ENCODE assay signal across 1 cellular context in the genomic region with DNA sequence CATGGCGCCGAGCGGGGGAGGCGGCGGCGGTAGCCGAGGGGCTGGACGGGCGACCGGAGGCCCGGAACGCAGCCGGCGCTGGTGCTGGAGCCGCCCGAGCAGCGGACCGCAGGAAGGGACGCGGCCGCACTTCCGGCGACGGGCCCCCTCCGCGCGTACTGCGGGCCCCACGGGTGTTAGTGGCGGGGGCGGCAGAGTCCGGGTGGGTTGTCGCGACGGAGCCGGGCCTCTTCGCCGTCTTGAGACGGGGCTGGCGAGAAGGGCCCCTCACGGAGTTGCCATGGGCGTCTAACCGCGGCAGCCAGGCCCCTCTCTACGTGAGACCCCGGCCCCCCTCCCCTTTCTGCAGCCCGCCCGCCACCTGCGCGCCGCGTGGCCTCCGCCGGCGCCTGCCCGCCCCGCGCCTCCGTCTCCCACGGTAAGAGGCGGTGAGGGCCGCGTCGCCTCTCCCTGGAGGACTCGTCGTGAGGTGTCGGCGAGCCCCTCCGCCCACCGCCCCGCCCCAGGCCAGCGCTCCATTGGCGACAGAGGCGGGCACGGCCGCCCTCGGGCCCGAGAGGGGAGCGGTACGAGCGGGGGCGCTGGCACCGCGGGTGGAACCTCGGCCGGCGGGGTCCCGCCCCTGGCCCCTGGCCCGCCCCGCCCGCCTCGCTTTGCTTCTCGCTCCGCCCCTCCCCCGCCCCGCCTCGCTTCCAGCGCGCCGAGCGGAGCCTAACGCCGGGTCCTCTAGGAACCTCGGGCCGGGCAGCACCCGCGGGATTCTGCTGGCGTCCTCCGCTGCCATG.
A peak's percentile ranks its signal among the peaks of the same experiment; 100 is the strongest.
TF ChIP-seq lines count a peak whose summit lies in the region.

A gene with protein sequence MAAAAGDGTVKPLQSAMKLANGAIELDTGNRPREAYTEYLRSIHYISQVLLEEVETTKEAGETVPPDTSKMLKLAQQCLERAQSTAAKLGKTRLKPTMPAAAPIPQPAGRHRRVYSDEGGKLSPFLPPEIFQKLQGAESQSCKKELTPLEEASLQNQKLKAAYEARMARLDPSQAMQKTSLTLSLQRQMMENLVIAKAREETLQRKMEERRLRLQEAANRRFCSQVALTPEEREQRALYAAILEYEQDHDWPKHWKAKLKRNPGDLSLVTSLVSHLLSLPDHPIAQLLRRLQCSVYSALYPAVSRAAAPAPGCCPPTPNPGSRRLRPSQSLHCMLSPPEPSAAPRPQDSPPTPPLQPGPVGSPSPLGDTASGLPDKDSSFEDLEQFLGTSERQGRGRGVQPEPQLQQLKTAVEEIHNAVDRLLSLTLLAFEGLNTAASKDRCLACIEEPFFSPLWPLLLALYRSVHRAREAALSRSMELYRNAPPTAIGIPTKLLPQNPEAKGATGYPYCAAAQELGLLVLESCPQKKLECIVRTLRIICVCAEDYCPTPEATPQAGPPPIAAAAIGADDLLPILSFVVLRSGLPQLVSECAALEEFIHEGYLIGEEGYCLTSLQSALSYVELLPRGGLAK (minus strand): TSS at position 40 of the 785 bp plus-strand sequence. CDS start 37 bp downstream, at position 3.
A gene with protein sequence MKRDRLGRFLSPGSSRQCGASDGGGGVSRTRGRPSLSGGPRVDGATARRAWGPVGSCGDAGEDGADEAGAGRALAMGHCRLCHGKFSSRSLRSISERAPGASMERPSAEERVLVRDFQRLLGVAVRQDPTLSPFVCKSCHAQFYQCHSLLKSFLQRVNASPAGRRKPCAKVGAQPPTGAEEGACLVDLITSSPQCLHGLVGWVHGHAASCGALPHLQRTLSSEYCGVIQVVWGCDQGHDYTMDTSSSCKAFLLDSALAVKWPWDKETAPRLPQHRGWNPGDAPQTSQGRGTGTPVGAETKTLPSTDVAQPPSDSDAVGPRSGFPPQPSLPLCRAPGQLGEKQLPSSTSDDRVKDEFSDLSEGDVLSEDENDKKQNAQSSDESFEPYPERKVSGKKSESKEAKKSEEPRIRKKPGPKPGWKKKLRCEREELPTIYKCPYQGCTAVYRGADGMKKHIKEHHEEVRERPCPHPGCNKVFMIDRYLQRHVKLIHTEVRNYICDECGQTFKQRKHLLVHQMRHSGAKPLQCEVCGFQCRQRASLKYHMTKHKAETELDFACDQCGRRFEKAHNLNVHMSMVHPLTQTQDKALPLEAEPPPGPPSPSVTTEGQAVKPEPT (plus strand): TSS at position 679 of the 785 bp plus-strand sequence. CDS start 104 bp downstream, at position 783.

TF ChIP-seq in K562, 482 proteins besides CTCF, POLR2A, EP300 and RAD21 (continued from another document and continues in another):
- peak; percentile 99 for TF ChIP-seq GATAD2B (IDR thresholded peaks at IDR 0.05; ENCODE audit: borderline replicate concordance)
- TF ChIP-seq MYC (IDR thresholded peaks at IDR 0.05; ENCODE audit: low read depth, low read length): peak; percentile 95
- no peak for TF ChIP-seq MYC (CRISPR knock-in tag; IDR thresholded peaks at IDR 0.05; ENCODE audit: borderline replicate concordance, low read depth)
- TF ChIP-seq, protein P1, sequence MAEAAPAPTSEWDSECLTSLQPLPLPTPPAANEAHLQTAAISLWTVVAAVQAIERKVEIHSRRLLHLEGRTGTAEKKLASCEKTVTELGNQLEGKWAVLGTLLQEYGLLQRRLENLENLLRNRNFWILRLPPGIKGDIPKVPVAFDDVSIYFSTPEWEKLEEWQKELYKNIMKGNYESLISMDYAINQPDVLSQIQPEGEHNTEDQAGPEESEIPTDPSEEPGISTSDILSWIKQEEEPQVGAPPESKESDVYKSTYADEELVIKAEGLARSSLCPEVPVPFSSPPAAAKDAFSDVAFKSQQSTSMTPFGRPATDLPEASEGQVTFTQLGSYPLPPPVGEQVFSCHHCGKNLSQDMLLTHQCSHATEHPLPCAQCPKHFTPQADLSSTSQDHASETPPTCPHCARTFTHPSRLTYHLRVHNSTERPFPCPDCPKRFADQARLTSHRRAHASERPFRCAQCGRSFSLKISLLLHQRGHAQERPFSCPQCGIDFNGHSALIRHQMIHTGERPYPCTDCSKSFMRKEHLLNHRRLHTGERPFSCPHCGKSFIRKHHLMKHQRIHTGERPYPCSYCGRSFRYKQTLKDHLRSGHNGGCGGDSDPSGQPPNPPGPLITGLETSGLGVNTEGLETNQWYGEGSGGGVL (CRISPR knock-in tag; IDR thresholded peaks at IDR 0.05): no peak
- TF ChIP-seq, protein P2, sequence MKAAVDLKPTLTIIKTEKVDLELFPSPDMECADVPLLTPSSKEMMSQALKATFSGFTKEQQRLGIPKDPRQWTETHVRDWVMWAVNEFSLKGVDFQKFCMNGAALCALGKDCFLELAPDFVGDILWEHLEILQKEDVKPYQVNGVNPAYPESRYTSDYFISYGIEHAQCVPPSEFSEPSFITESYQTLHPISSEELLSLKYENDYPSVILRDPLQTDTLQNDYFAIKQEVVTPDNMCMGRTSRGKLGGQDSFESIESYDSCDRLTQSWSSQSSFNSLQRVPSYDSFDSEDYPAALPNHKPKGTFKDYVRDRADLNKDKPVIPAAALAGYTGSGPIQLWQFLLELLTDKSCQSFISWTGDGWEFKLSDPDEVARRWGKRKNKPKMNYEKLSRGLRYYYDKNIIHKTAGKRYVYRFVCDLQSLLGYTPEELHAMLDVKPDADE (conservative IDR thresholded peaks at IDR 0.05; ENCODE audit: control insufficient read depth, low read depth, low read length): peak; percentile 70
- TF ChIP-seq ZNF354B (CRISPR knock-in tag; IDR thresholded peaks at IDR 0.05): no peak
- TF ChIP-seq, protein P3, sequence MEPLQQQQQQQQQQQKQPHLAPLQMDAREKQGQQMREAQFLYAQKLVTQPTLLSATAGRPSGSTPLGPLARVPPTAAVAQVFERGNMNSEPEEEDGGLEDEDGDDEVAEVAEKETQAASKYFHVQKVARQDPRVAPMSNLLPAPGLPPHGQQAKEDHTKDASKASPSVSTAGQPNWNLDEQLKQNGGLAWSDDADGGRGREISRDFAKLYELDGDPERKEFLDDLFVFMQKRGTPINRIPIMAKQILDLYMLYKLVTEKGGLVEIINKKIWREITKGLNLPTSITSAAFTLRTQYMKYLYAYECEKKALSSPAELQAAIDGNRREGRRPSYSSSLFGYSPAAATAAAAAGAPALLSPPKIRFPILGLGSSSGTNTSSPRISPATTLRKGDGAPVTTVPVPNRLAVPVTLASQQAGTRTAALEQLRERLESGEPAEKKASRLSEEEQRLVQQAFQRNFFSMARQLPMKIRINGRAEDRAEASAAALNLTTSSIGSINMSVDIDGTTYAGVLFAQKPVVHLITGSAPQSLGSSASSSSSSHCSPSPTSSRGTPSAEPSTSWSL (CRISPR knock-in tag; IDR thresholded peaks at IDR 0.05; ENCODE audit: borderline replicate concordance): no peak
- no peak for TF ChIP-seq ZNF143 (CRISPR knock-in tag; IDR thresholded peaks at IDR 0.05)
- TF ChIP-seq GTF2A2 (tag; IDR thresholded peaks at IDR 0.05): peak; percentile 45; the same call in 1 of the 2 replicates
- TF ChIP-seq, protein P4, sequence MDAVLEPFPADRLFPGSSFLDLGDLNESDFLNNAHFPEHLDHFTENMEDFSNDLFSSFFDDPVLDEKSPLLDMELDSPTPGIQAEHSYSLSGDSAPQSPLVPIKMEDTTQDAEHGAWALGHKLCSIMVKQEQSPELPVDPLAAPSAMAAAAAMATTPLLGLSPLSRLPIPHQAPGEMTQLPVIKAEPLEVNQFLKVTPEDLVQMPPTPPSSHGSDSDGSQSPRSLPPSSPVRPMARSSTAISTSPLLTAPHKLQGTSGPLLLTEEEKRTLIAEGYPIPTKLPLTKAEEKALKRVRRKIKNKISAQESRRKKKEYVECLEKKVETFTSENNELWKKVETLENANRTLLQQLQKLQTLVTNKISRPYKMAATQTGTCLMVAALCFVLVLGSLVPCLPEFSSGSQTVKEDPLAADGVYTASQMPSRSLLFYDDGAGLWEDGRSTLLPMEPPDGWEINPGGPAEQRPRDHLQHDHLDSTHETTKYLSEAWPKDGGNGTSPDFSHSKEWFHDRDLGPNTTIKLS (IDR thresholded peaks at IDR 0.05; ENCODE audit: borderline replicate concordance, low read depth): peak; percentile 78
- TF ChIP-seq, protein P5, sequence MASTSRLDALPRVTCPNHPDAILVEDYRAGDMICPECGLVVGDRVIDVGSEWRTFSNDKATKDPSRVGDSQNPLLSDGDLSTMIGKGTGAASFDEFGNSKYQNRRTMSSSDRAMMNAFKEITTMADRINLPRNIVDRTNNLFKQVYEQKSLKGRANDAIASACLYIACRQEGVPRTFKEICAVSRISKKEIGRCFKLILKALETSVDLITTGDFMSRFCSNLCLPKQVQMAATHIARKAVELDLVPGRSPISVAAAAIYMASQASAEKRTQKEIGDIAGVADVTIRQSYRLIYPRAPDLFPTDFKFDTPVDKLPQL (IDR thresholded peaks at IDR 0.05; ENCODE audit: extremely low read depth, insufficient read length): no peak
- no peak for TF ChIP-seq HSF4 (CRISPR knock-in tag; IDR thresholded peaks at IDR 0.05; ENCODE audit: borderline replicate concordance)
- TF ChIP-seq, protein P6, sequence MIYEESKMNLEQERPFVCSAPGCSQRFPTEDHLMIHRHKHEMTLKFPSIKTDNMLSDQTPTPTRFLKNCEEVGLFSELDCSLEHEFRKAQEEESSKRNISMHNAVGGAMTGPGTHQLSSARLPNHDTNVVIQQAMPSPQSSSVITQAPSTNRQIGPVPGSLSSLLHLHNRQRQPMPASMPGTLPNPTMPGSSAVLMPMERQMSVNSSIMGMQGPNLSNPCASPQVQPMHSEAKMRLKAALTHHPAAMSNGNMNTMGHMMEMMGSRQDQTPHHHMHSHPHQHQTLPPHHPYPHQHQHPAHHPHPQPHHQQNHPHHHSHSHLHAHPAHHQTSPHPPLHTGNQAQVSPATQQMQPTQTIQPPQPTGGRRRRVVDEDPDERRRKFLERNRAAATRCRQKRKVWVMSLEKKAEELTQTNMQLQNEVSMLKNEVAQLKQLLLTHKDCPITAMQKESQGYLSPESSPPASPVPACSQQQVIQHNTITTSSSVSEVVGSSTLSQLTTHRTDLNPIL (CRISPR knock-in tag; IDR thresholded peaks at IDR 0.05): no peak
- no peak for TF ChIP-seq TGIF2 (CRISPR knock-in tag; IDR thresholded peaks at IDR 0.05)
- no peak for TF ChIP-seq ETV1 (tag; conservative IDR thresholded peaks at IDR 0.05; ENCODE audit: low read depth)
- TF ChIP-seq RCOR1 (IDR thresholded peaks at IDR 0.05; ENCODE audit: borderline replicate concordance in 1 of 2, low read depth in 2 of 2, low read length in 2 of 2): no peak; a peak in 1 of 4 replicates
- TF ChIP-seq, protein P7, sequence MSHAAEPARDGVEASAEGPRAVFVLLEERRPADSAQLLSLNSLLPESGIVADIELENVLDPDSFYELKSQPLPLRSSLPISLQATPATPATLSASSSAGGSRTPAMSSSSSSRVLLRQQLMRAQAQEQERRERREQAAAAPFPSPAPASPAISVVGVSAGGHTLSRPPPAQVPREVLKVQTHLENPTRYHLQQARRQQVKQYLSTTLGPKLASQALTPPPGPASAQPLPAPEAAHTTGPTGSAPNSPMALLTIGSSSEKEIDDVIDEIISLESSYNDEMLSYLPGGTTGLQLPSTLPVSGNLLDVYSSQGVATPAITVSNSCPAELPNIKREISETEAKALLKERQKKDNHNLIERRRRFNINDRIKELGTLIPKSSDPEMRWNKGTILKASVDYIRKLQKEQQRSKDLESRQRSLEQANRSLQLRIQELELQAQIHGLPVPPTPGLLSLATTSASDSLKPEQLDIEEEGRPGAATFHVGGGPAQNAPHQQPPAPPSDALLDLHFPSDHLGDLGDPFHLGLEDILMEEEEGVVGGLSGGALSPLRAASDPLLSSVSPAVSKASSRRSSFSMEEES (CRISPR knock-in tag; IDR thresholded peaks at IDR 0.05): no peak
- TF ChIP-seq SREBF2 (CRISPR knock-in tag; IDR thresholded peaks at IDR 0.05): no peak
- no peak for TF ChIP-seq CC2D1A (IDR thresholded peaks at IDR 0.05)
- TF ChIP-seq MTA1 (IDR thresholded peaks at IDR 0.05; ENCODE audit: borderline replicate concordance): no peak
- peak; percentile 88 for TF ChIP-seq CCNT2 (IDR thresholded peaks at IDR 0.05; ENCODE audit: borderline replicate concordance, extremely low read depth, insufficient read length, low read depth, low read length)
- 0 out of 2 replicates have a peak, but pooled peaks have one; percentile 43 for TF ChIP-seq BRD4 (IDR thresholded peaks at IDR 0.05)
- TF ChIP-seq ZNF197 (CRISPR knock-in tag; IDR thresholded peaks at IDR 0.05; ENCODE audit: low read depth): no peak
- TF ChIP-seq ZC3H8 (IDR thresholded peaks at IDR 0.05): no peak
- no peak for TF ChIP-seq TSC22D4 (tag; IDR thresholded peaks at IDR 0.05)
- TF ChIP-seq ZNF780A (CRISPR knock-in tag; IDR thresholded peaks at IDR 0.05): no peak
- TF ChIP-seq LCOR (CRISPR knock-in tag; IDR thresholded peaks at IDR 0.05): no peak; the same call in 1 of the 2 replicates
- no peak for TF ChIP-seq RBM39 (optimal IDR thresholded peaks at IDR 0.05; ENCODE audit: low read depth, low read length)
- TF ChIP-seq, protein P8, sequence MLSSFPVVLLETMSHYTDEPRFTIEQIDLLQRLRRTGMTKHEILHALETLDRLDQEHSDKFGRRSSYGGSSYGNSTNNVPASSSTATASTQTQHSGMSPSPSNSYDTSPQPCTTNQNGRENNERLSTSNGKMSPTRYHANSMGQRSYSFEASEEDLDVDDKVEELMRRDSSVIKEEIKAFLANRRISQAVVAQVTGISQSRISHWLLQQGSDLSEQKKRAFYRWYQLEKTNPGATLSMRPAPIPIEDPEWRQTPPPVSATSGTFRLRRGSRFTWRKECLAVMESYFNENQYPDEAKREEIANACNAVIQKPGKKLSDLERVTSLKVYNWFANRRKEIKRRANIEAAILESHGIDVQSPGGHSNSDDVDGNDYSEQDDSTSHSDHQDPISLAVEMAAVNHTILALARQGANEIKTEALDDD (IDR thresholded peaks at IDR 0.05): no peak
- TF ChIP-seq, protein P9, sequence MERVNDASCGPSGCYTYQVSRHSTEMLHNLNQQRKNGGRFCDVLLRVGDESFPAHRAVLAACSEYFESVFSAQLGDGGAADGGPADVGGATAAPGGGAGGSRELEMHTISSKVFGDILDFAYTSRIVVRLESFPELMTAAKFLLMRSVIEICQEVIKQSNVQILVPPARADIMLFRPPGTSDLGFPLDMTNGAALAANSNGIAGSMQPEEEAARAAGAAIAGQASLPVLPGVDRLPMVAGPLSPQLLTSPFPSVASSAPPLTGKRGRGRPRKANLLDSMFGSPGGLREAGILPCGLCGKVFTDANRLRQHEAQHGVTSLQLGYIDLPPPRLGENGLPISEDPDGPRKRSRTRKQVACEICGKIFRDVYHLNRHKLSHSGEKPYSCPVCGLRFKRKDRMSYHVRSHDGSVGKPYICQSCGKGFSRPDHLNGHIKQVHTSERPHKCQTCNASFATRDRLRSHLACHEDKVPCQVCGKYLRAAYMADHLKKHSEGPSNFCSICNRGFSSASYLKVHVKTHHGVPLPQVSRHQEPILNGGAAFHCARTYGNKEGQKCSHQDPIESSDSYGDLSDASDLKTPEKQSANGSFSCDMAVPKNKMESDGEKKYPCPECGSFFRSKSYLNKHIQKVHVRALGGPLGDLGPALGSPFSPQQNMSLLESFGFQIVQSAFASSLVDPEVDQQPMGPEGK (CRISPR knock-in tag; IDR thresholded peaks at IDR 0.05; ENCODE audit: borderline replicate concordance): no peak
- no peak for TF ChIP-seq ZNF717 (CRISPR knock-in tag; IDR thresholded peaks at IDR 0.05)
- TF ChIP-seq ZNF12 (CRISPR knock-in tag; IDR thresholded peaks at IDR 0.05): no peak; the same call in 1 of the 2 replicates
- TF ChIP-seq ZNF174 (CRISPR knock-in tag; IDR thresholded peaks at IDR 0.05): no peak
- TF ChIP-seq SREBF1 (IDR thresholded peaks at IDR 0.05; ENCODE audit: borderline replicate concordance, low read depth, low read length): no peak
- no peak for TF ChIP-seq ZNF239 (CRISPR knock-in tag; IDR thresholded peaks at IDR 0.05)
- TF ChIP-seq SPI1 (IDR thresholded peaks at IDR 0.05; ENCODE audit: borderline replicate concordance, low read depth, low read length): no peak
- TF ChIP-seq ARID2 (IDR thresholded peaks at IDR 0.05): no peak
- peak; percentile 94 for TF ChIP-seq CXXC5 (CRISPR knock-in tag; IDR thresholded peaks at IDR 0.05)
- no peak for TF ChIP-seq PCBP2 (IDR thresholded peaks at IDR 0.05; ENCODE audit: low read depth, low read length, poor library complexity, severe bottlenecking)
- peak; percentile 46; the same call in 1 of the 2 replicates for TF ChIP-seq SOX6 (IDR thresholded peaks at IDR 0.05)
- peak; percentile 75 for TF ChIP-seq RBM25 (IDR thresholded peaks at IDR 0.05; ENCODE audit: low read depth, low read length, severe bottlenecking)
- TF ChIP-seq CEBPB (tag; IDR thresholded peaks at IDR 0.05): no peak
